1 cellular context compared by ENCODE assay signal in genomic region chr16:583815-584591, GRCh38.
TF ChIP-seq lines count a peak whose summit lies in the region.

No MANE protein-coding gene starts in this region.

TF ChIP-seq in GM23338, 12 proteins besides CTCF, POLR2A, EP300 and RAD21 (continued from another document):
- TF ChIP-seq ZNF462 (CRISPR knock-in tag; IDR thresholded peaks at IDR 0.05) (no peak), NANOG (IDR thresholded peaks at IDR 0.05; ENCODE audit: borderline replicate concordance) (no peak), POLR2AphosphoS5 (IDR thresholded peaks at IDR 0.05; ENCODE audit: low read depth) (no peak; the same call in 1 of the 2 replicates), EZH2phosphoT487 (IDR thresholded peaks at IDR 0.05; ENCODE audit: unreplicated experiment) (no peak), JUNB (IDR thresholded peaks at IDR 0.05; ENCODE audit: unreplicated experiment) (no peak), EZH2 (IDR thresholded peaks at IDR 0.05; ENCODE audit: low read depth, unreplicated experiment) (no peak), STAT1 (IDR thresholded peaks at IDR 0.05; ENCODE audit: unreplicated experiment) (no peak), ETS1 (IDR thresholded peaks at IDR 0.05) (no peak)
TF ChIP-seq in GM23338: peak in this region for 0.
